12 cellular contexts compared by ENCODE assay signal in genomic region chr22:40265783-40266182, GRCh38.
DNase-seq lines count a peak whose midpoint lies in the region; ATAC-seq and TF ChIP-seq lines count a peak whose summit lies in the region.
"Had no signal": no experiment of that assay in that cellular context is flagged by ENCODE, and none has a peak within 500 bp of the region (broad histone marks: within the 10 kb centered on the region; RNA-seq: fewer than 3 reads in every experiment).

No MANE protein-coding gene starts in this region.

- no peak overlapping the region for H3K27ac ChIP-seq in A673 (ENCODE audit: low read depth, low read length, poor library complexity, severe bottlenecking)
- H3K27ac ChIP-seq: A549, epithelial cell of prostate had no signal

- no peaks in the 10 kb centered on the region for H3K9me3 ChIP-seq in Loucy (ENCODE audit: insufficient read depth, low read depth, low read length)
- no peaks in the 10 kb centered on the region for H3K9me3 ChIP-seq in A673 (ENCODE audit: low read depth, low read length, poor library complexity, severe bottlenecking)
- H3K9me3 ChIP-seq in MG63: no peaks in the 10 kb centered on the region
- H3K9me3 ChIP-seq: A549 had no signal

- peak overlapping the region; percentile 35 for H3K4me2 ChIP-seq in Loucy (ENCODE audit: low read depth, low read length, poor library complexity, severe bottlenecking)
- H3K4me2 ChIP-seq: A549, smooth muscle cell had no signal

- H2AFZ ChIP-seq in Loucy (ENCODE audit: low read length): no peak overlapping the region

- H3K79me2 ChIP-seq in Loucy (ENCODE audit: insufficient read depth, low read length): peaks cover 34% of the 10 kb centered on the region; the same call in 1 of the 2 replicates

- H3K9me2 ChIP-seq in Loucy (replicated peaks; ENCODE audit: low read depth, low read length): no peaks in the 10 kb centered on the region

- H3K27ac Mint-ChIP-seq in activated CD4-positive, alpha-beta T cell treated with anti-CD3 and anti-CD28 coated beads for 36 hours: peak overlapping the region; percentile 28
- peak overlapping the region; percentile 66 for H3K27ac Mint-ChIP-seq in activated naive CD8-positive, alpha-beta T cell treated with anti-CD3 and anti-CD28 coated beads, Interleukin-2, amount 10 ng/mL, durations not matched to agents 7 days and 5 days
- H3K27ac Mint-ChIP-seq in nephron progenitor cell: peak overlapping the region; percentile 39

- H3K36me3 ChIP-seq in Loucy (ENCODE audit: insufficient read depth, low read length): peaks cover 69% of the 10 kb centered on the region
- H3K36me3 ChIP-seq in A673 (ENCODE audit: insufficient read depth, low read length, poor library complexity, severe bottlenecking): peaks cover 21% of the 10 kb centered on the region
- peaks cover 14% of the 10 kb centered on the region for H3K36me3 ChIP-seq in MG63

- H3K4me1 ChIP-seq in Loucy (ENCODE audit: insufficient read depth, low read length, poor library complexity, severe bottlenecking) (peaks cover 26% of the 10 kb centered on the region), A673 (ENCODE audit: insufficient read depth, low read length, poor library complexity, severe bottlenecking) (no peaks in the 10 kb centered on the region)
- H3K4me1 ChIP-seq: A549 had no signal

- intact Hi-C loops in activated CD4-positive, alpha-beta T cell treated with anti-CD3 and anti-CD28 coated beads for 36 hours (cut with DNase I, micrococcal nuclease): no loop called here
- intact Hi-C loops in A673 (cut with micrococcal nuclease; ENCODE audit: unreplicated experiment): no loop called here

- H4K20me1 ChIP-seq in Loucy (ENCODE audit: insufficient read depth, low read length, poor library complexity, severe bottlenecking): no peaks in the 10 kb centered on the region

- BruUV-seq in A673 (replicated peaks; lab: Mats Ljungman, UMichigan): no TSS peak

- peaks cover 46% of the 10 kb centered on the region for H3K4me1 Mint-ChIP-seq in activated CD4-positive, alpha-beta T cell treated with anti-CD3 and anti-CD28 coated beads for 36 hours
- peaks cover 31% of the 10 kb centered on the region for H3K4me1 Mint-ChIP-seq in activated naive CD8-positive, alpha-beta T cell treated with anti-CD3 and anti-CD28 coated beads, Interleukin-2, amount 10 ng/mL, durations not matched to agents 7 days and 5 days
- no peaks in the 10 kb centered on the region for H3K4me1 Mint-ChIP-seq in nephron progenitor cell

- H3K9me3 Mint-ChIP-seq in activated CD4-positive, alpha-beta T cell treated with anti-CD3 and anti-CD28 coated beads for 36 hours (ENCODE audit: low read depth): peaks cover 3% of the 10 kb centered on the region
- H3K9me3 Mint-ChIP-seq in activated naive CD8-positive, alpha-beta T cell treated with anti-CD3 and anti-CD28 coated beads, Interleukin-2, amount 10 ng/mL, durations not matched to agents 7 days and 5 days: no peaks in the 10 kb centered on the region
- H3K9me3 Mint-ChIP-seq in nephron progenitor cell: no peaks in the 10 kb centered on the region

- peaks cover 56% of the 10 kb centered on the region for H3K36me3 Mint-ChIP-seq in activated CD4-positive, alpha-beta T cell treated with anti-CD3 and anti-CD28 coated beads for 36 hours (ENCODE audit: low read depth)
- peaks cover 57% of the 10 kb centered on the region for H3K36me3 Mint-ChIP-seq in activated naive CD8-positive, alpha-beta T cell treated with anti-CD3 and anti-CD28 coated beads, Interleukin-2, amount 10 ng/mL, durations not matched to agents 7 days and 5 days
- peaks cover 81% of the 10 kb centered on the region for H3K36me3 Mint-ChIP-seq in nephron progenitor cell (ENCODE audit: low read depth)

- no peak for TF ChIP-seq CTCF in Loucy (conservative IDR thresholded peaks at IDR 0.05; ENCODE audit: low read length)
- TF ChIP-seq CTCF in nephron progenitor cell (IDR thresholded peaks at IDR 0.05): no peak
- no peak for TF ChIP-seq CTCF in A673 (conservative IDR thresholded peaks at IDR 0.05; ENCODE audit: low read depth, low read length)

- no peak overlapping the region for H3K4me3 ChIP-seq in Loucy (ENCODE audit: low read length, poor library complexity, severe bottlenecking)
- H3K4me3 ChIP-seq in A673 (ENCODE audit: low read depth, low read length, poor library complexity, severe bottlenecking): no peak overlapping the region
- no peak overlapping the region for H3K4me3 ChIP-seq in MG63
- H3K4me3 ChIP-seq: A549, smooth muscle cell had no signal

- no peaks in the 10 kb centered on the region for H3K27me3 ChIP-seq in Loucy (ENCODE audit: insufficient read depth, low read length, poor library complexity, severe bottlenecking)
- H3K27me3 ChIP-seq in A673 (replicated peaks; ENCODE audit: insufficient read depth, low read depth, low read length, poor library complexity): no peaks in the 10 kb centered on the region
- no peaks in the 10 kb centered on the region for H3K27me3 ChIP-seq in MG63

- no peak overlapping the region for H3K4me3 Mint-ChIP-seq in activated CD4-positive, alpha-beta T cell treated with anti-CD3 and anti-CD28 coated beads for 36 hours
- peak overlapping the region; percentile 43 for H3K4me3 Mint-ChIP-seq in activated naive CD8-positive, alpha-beta T cell treated with anti-CD3 and anti-CD28 coated beads, Interleukin-2, amount 10 ng/mL, durations not matched to agents 7 days and 5 days
- no peak overlapping the region for H3K4me3 Mint-ChIP-seq in nephron progenitor cell

- no peak overlapping the region for H3K9ac ChIP-seq in Loucy (ENCODE audit: low read depth, low read length, poor library complexity, severe bottlenecking)

- no peaks in the 10 kb centered on the region; the same call in 1 of the 2 replicates for H3F3A ChIP-seq in Loucy (ENCODE audit: low read depth)

- POLR2A ChIA-PET in activated CD4-positive, alpha-beta T cell treated with anti-CD3 and anti-CD28 coated beads for 36 hours (lab: Charles Lee): no interaction called here
- POLR2A ChIA-PET in activated naive CD8-positive, alpha-beta T cell treated with anti-CD3 and anti-CD28 coated beads, Interleukin-2, amount 10 ng/mL, durations not matched to agents 7 days and 5 days (lab: Charles Lee): no interaction called here
- POLR2A ChIA-PET in A673 (lab: Charles Lee; ENCODE audit: low non-redundant PET): no interaction called here

- no peaks in the 10 kb centered on the region for H3K27me3 Mint-ChIP-seq in activated CD4-positive, alpha-beta T cell treated with anti-CD3 and anti-CD28 coated beads for 36 hours
- no peaks in the 10 kb centered on the region for H3K27me3 Mint-ChIP-seq in activated naive CD8-positive, alpha-beta T cell treated with anti-CD3 and anti-CD28 coated beads, Interleukin-2, amount 10 ng/mL, durations not matched to agents 7 days and 5 days
- H3K27me3 Mint-ChIP-seq in nephron progenitor cell (ENCODE audit: low read depth, poor library complexity): peaks cover 5% of the 10 kb centered on the region

- no peak for DNase-seq in activated CD4-positive, alpha-beta T cell treated with anti-CD3 and anti-CD28 coated beads for 36 hours
- DNase-seq in activated CD4-positive, alpha-beta T cell treated with anti-CD3 and anti-CD28 coated beads for 48 hours: no peak
- DNase-seq in activated naive CD8-positive, alpha-beta T cell treated with anti-CD3 and anti-CD28 coated beads, Interleukin-2, amount 10 ng/mL, durations not matched to agents 7 days and 5 days: no peak
- no peak for DNase-seq in nephron progenitor cell
- no peak for DNase-seq in NCI-H748 (lab: John Stamatoyannopoulos, UW; ENCODE audit: unreplicated experiment)
- no peak for DNase-seq in A673 (ENCODE audit: low spot score)
- DNase-seq in MG63: no peak
- DNase-seq: NCI-H2171 had no signal

- ATAC-seq in activated CD4-positive, alpha-beta T cell treated with anti-CD3 and anti-CD28 coated beads for 36 hours: peak; percentile 42
- peak; percentile 62 for ATAC-seq in activated naive CD8-positive, alpha-beta T cell treated with anti-CD3 and anti-CD28 coated beads, Interleukin-2, amount 10 ng/mL, durations not matched to agents 7 days and 5 days (ENCODE audit: low read depth)
- ATAC-seq: A549 had no signal

- CTCF ChIA-PET in activated CD4-positive, alpha-beta T cell treated with anti-CD3 and anti-CD28 coated beads for 36 hours (lab: Charles Lee): no interaction called here
- CTCF ChIA-PET in A673 (lab: Charles Lee): no interaction called here
